ENCODE assay signal across 11 cellular contexts in the genomic region with DNA sequence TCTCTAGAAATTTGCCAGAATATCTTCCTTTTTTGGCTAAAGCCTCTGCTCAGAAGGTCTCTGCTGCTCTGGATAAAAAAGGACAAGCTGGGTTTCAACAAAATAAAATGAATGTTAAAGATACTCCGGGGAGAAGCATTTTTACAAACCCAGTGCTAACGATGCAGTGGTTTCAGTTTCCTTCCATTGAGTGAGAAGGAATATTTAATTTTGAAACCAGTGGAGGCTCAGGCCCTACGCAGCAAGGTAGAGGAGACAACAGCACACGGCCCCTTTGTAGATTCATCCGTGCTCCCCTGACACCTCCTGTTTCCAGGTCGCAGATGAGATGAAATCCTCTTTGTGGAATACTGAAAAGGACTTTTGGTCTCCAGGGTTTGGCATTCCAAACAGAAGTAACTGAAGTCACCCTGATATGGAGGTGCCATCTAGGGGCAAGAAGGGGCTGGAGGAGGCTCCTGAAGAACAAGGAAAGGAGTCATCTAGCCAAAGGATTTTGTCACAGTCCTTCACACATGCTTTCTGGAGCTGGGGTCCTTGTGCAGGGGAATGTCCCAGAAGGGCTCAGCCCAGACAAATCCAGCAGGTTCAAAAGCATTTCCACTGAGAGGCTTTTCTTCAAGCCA.
DNase-seq lines count a peak whose midpoint lies in the region; ATAC-seq and TF ChIP-seq lines count a peak whose summit lies in the region.
"Had no signal": no experiment of that assay in that cellular context is flagged by ENCODE, and none has a peak within 500 bp of the region (broad histone marks: within the 10 kb centered on the region; RNA-seq: fewer than 3 reads in every experiment).

No MANE protein-coding gene starts in this region.

- TF ChIP-seq CTCF in foreskin keratinocyte (conservative IDR thresholded peaks at IDR 0.05) (peak; percentile 43), thyroid gland (IDR thresholded peaks at IDR 0.05) (no peak), tibial nerve (IDR thresholded peaks at IDR 0.05) (peak in 1 of 5 experiments; percentile 7)

- no peak for ATAC-seq in foreskin keratinocyte
- ATAC-seq: activated T-helper 17 cell treated with anti-CD3 and anti-CD28 coated beads, Interleukin-2, amount 50 U/mL, for 72 hours; esophagus mucosa had no signal

- H3K4me1 ChIP-seq in foreskin keratinocyte (no peaks in the 10 kb centered on the region), skeletal muscle satellite cell (ENCODE audit: control insufficient read depth, insufficient read depth, low read length) (peaks cover 4% of the 10 kb centered on the region), thyroid gland (peaks cover 0 to 3% of the 10 kb centered on the region in 2 donors), tibial nerve (peaks cover 0 to 14% (median 0%) of the 10 kb centered on the region in 4 donors)

- peaks cover 40% of the 10 kb centered on the region for H3K27me3 ChIP-seq in foreskin keratinocyte
- peaks cover 8% of the 10 kb centered on the region for H3K27me3 ChIP-seq in skeletal muscle satellite cell (ENCODE audit: control insufficient read depth, insufficient read depth, low read length)
- no peaks in the 10 kb centered on the region for H3K27me3 ChIP-seq in thyroid gland
- H3K27me3 ChIP-seq in tibial nerve = no peaks in the 10 kb centered on the region

- TF ChIP-seq POLR2A in thyroid gland (IDR thresholded peaks at IDR 0.05) = no peak
- no peak for TF ChIP-seq POLR2A in tibial nerve (IDR thresholded peaks at IDR 0.05)

- intact Hi-C loops in thyroid gland (cut with DNase I) = no loop called here

- peak overlapping the region; percentile 20 for H3K4me3 ChIP-seq in skeletal muscle satellite cell (ENCODE audit: low read length)
- H3K4me3 ChIP-seq in thyroid gland (replicated peaks in 1 of 3) = no peak overlapping the region
- peak overlapping the region in 1 of 4 donors; percentile 25 for H3K4me3 ChIP-seq in tibial nerve

- in situ Hi-C loops in SK-MEL-5 (cut with HindIII; ENCODE audit: low pct_unique_long_range_greater_than_20kb, low sequenced_read_pairs) = no loop called here

- peak overlapping the region; percentile 72 for H3K4me2 ChIP-seq in skeletal muscle satellite cell (ENCODE audit: low read length)

- no peaks in the 10 kb centered on the region for H3K36me3 ChIP-seq in skeletal muscle satellite cell (ENCODE audit: insufficient read depth, low read length)
- H3K36me3 ChIP-seq in thyroid gland = no peaks in the 10 kb centered on the region
- no peaks in the 10 kb centered on the region for H3K36me3 ChIP-seq in tibial nerve

- no peak overlapping the region for H3K9ac ChIP-seq in skeletal muscle satellite cell (ENCODE audit: low read depth, low read length)

- H3K9me3 ChIP-seq in skeletal muscle satellite cell (replicated peaks; ENCODE audit: low read length) (no peaks in the 10 kb centered on the region), thyroid gland (no peaks in the 10 kb centered on the region), tibial nerve (no peaks in the 10 kb centered on the region)

- H3K27ac ChIP-seq in foreskin keratinocyte (no peak overlapping the region), thyroid gland (no peak overlapping the region), tibial nerve (peak overlapping the region in 1 of 4 donors; percentile 36)

- TF ChIP-seq EP300 in tibial nerve (IDR thresholded peaks at IDR 0.05) = no peak

- 42 to 54% methylated on average over 6 of the region's 6 CpGs for WGBS in thyroid gland, 2 donors
- WGBS in tibial nerve, 2 donors = 22 to 24% methylated on average over 6 of the region's 6 CpGs

- DNase-seq in HCEC 1CT (peak; percentile 9), SK-MEL-5 (ENCODE audit: low read depth, low spot score) (peak; percentile 34), foreskin keratinocyte (no peak), thyroid gland (no peak), tibial nerve (ENCODE audit: low spot score in 2 of 2) (no peak), GM19238 (ENCODE audit: insufficient read length, low spot score) (no peak)
- DNase-seq: naive B cell, NCI-H1048 had no signal

Comparison
In these comparisons a context has a peak if more than half of its experiments do, and no peak if none do; other contexts are left out.
1. DNase-seq: peak in HCEC 1CT (single experiment) and SK-MEL-5 (single experiment); none in foreskin keratinocyte (0 of 2), thyroid gland (0 of 2), tibial nerve (0 of 2) and GM19238 (single experiment).